ENCODE assay signal across 8 cellular contexts in genomic region chr12:106223485-106224391, GRCh38. TPM values are rescaled to one million over a fixed set of nuclear protein-coding genes. Genes with fewer than 3 reads are reported as not detected.
DNase-seq lines count a peak whose midpoint lies in the region; ATAC-seq and TF ChIP-seq lines count a peak whose summit lies in the region.

No MANE protein-coding gene starts in this region.

- BruUV-seq in Panc1 (replicated peaks; lab: Mats Ljungman, UMichigan): no TSS peak

- H3K36me3 ChIP-seq in Panc1 (ENCODE audit: control insufficient read depth, insufficient read depth, low read length) (no peaks in the 10 kb centered on the region), neutrophil (no peaks in the 10 kb centered on the region)

- H3K4me1 Mint-ChIP-seq in activated T-cell treated with anti-CD3 and anti-CD28 coated beads, Interleukin-2, amount 50 U/mL, for 72 hours (ENCODE audit: low read depth): peaks cover 19% of the 10 kb centered on the region
- H3K4me1 Mint-ChIP-seq in type B pancreatic cell (ENCODE audit: unreplicated experiment): peaks cover 15% of the 10 kb centered on the region

- POLR2A ChIA-PET in Panc1 (lab: Charles Lee): interaction anchor here (0.6 kb wide), 1 partner anchor 59 kb away, joined by 3 read pairs; no protein-coding TSS in a partner anchor

- ATAC-seq in GM18868 (IDR thresholded peaks at IDR 0.05; ENCODE audit: unreplicated experiment) (peak; percentile 79), Panc1 (peak; percentile 93)
- peak; percentile 75 to 77 for ATAC-seq in activated T-cell treated with anti-CD3 and anti-CD28 coated beads, Interleukin-2, amount 50 U/mL, for 72 hours (replicated peaks in 1 of 2)

- peaks cover 0 to 2% of the 10 kb centered on the region in 2 donors for H3K9me3 Mint-ChIP-seq in activated T-cell treated with anti-CD3 and anti-CD28 coated beads, Interleukin-2, amount 50 U/mL, for 72 hours
- H3K9me3 Mint-ChIP-seq in type B pancreatic cell: no peaks in the 10 kb centered on the region

- no peak overlapping the region for H3K4me3 Mint-ChIP-seq in activated T-cell treated with anti-CD3 and anti-CD28 coated beads, Interleukin-2, amount 50 U/mL, for 72 hours
- H3K4me3 Mint-ChIP-seq in type B pancreatic cell: no peak overlapping the region

- DNase-seq in AG08396 (ENCODE audit: low spot score) (peak; percentile 90), Panc1 (ENCODE audit: low read depth, low spot score) (peak; percentile 68), fibroblast of pulmonary artery (ENCODE audit: low read depth) (peak; percentile 73), type B pancreatic cell (ENCODE audit: extremely low spot score, unreplicated experiment) (no peak)
- DNase-seq in activated T-cell treated with anti-CD3 and anti-CD28 coated beads, Interleukin-2, amount 50 U/mL, for 72 hours: peak; percentile 70 to 79

- TF ChIP-seq EP300 in Ishikawa (IDR thresholded peaks at IDR 0.05; ENCODE audit: borderline replicate concordance): no peak

- TF ChIP-seq CTCF in Panc1 (IDR thresholded peaks at IDR 0.05) (peak; percentile 99), fibroblast of pulmonary artery (IDR thresholded peaks at IDR 0.05; ENCODE audit: low read length, missing control alignments) (peak; percentile 99), neutrophil (IDR thresholded peaks at IDR 0.05) (peak; percentile 93), type B pancreatic cell (conservative IDR thresholded peaks at IDR 0.05) (peak; percentile 95)

- intact Hi-C loops in Panc1 (cut with micrococcal nuclease; ENCODE audit: unreplicated experiment): loop anchor here (2.0 kb wide), 1 partner anchor 803 kb away; no protein-coding TSS in a partner anchor

- peaks cover 15% of the 10 kb centered on the region for H3K27me3 Mint-ChIP-seq in activated T-cell treated with anti-CD3 and anti-CD28 coated beads, Interleukin-2, amount 50 U/mL, for 72 hours (ENCODE audit: low read depth)
- no peaks in the 10 kb centered on the region for H3K27me3 Mint-ChIP-seq in type B pancreatic cell

- H3K36me3 Mint-ChIP-seq in activated T-cell treated with anti-CD3 and anti-CD28 coated beads, Interleukin-2, amount 50 U/mL, for 72 hours (ENCODE audit: insufficient read depth in 2 of 2): peaks cover 2 to 4% of the 10 kb centered on the region in 2 donors
- H3K36me3 Mint-ChIP-seq in type B pancreatic cell: no peaks in the 10 kb centered on the region

- in situ Hi-C loops in Panc1 (cut with HindIII; ENCODE audit: low pct_unique_long_range_greater_than_20kb, low sequenced_read_pairs): no loop called here

- H3K4me3 ChIP-seq in Panc1 (ENCODE audit: low read depth in 2 of 2, low read length in 2 of 2) (no peak overlapping the region), fibroblast of pulmonary artery (replicated peaks; ENCODE audit: low read depth, low read length) (no peak overlapping the region), neutrophil (ENCODE audit: low read depth in 1 of 2, low read length in 1 of 2) (no peak overlapping the region)

- peak; percentile 88 for TF ChIP-seq RAD21 in Ishikawa (IDR thresholded peaks at IDR 0.05; ENCODE audit: low read depth)

- no peaks in the 10 kb centered on the region for H3K9me3 ChIP-seq in Panc1 (ENCODE audit: control insufficient read depth, insufficient read depth, low read depth, low read length)
- H3K9me3 ChIP-seq in neutrophil: no peaks in the 10 kb centered on the region

- H3K27me3 ChIP-seq in Panc1 (ENCODE audit: control insufficient read depth, insufficient read depth, low read length): no peaks in the 10 kb centered on the region
- H3K27me3 ChIP-seq in neutrophil: peaks cover 11% of the 10 kb centered on the region

- H3K27ac Mint-ChIP-seq in activated T-cell treated with anti-CD3 and anti-CD28 coated beads, Interleukin-2, amount 50 U/mL, for 72 hours: no peak overlapping the region
- no peak overlapping the region for H3K27ac Mint-ChIP-seq in type B pancreatic cell

- CTCF ChIA-PET in Panc1 (lab: Charles Lee): interaction anchor here (0.6 to 1.3 kb wide), 11 partner anchors 10 to 803 kb away, joined by 3 to 6 read pairs (median 3); no protein-coding TSS in a partner anchor

- H3K27ac ChIP-seq in Panc1 (ENCODE audit: low read length) (no peak overlapping the region), neutrophil (peak overlapping the region; percentile 17)

- H3K4me1 ChIP-seq in Panc1 (ENCODE audit: control insufficient read depth, insufficient read depth, low read length) (0 out of 2 replicates have a peak, but pooled peaks cover 3% of the 10 kb centered on the region), neutrophil (ENCODE audit: control insufficient read depth in 1 of 2, insufficient read depth in 1 of 2, low read depth in 1 of 2, low read length in 1 of 2) (peaks cover 30 to 41% of the 10 kb centered on the region in 2 experiments)

TF ChIP-seq in Ishikawa, 13 proteins besides CTCF, POLR2A, EP300 and RAD21:
- TF ChIP-seq USF1 (IDR thresholded peaks at IDR 0.05) (0 out of 2 replicates have a peak, but pooled peaks have one; percentile 6), REST (IDR thresholded peaks at IDR 0.05; ENCODE audit: low read depth) (no peak)

RNA-seq across cellular contexts. Expression of gene CKAP4, which starts 24.1 kb away (rescaled TPM):
- total RNA-seq in Panc1 (2021; ENCODE audit: unreplicated experiment) (95.9 TPM), type B pancreatic cell (ENCODE audit: low replicate concordance) (90.5 and 95.9 TPM in 2 replicates)
- polyA plus RNA-seq in Panc1 (2012; ENCODE audit: insufficient read length): 100 TPM
- total RNA-seq in activated T-cell treated with anti-CD3 and anti-CD28 coated beads, Interleukin-2, amount 50 U/mL, for 72 hours: 10 to 100 TPM; 12.0 to 14.2 TPM
